In the genomic region with DNA sequence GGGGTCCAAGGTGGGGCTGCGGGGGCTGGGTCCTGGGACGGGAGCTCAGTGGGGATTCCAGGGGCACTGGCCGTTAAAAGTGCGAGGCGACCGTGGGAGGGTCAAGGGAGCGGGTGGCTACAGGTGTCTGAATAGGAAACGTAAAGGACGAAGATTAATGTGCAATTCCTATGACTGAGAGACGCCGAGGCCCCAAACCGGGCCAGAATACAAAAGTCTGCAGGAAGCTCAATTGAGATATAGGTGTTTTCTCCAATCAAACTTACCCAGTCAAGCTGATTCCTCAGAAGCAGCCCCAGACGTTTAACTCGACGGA, we compare ENCODE assay signal across 8 cellular contexts. TPM values are rescaled to one million over a fixed set of nuclear protein-coding genes. Genes with fewer than 3 reads are reported as not detected.
A peak's percentile ranks its signal among the peaks of the same experiment; 100 is the strongest.
DNase-seq lines count a peak whose midpoint lies in the region; ATAC-seq and TF ChIP-seq lines count a peak whose summit lies in the region.

Gene PAFAH2, minus strand, starts transcription at position 305 of the 316 bp plus-strand sequence. CDS start 7,247 bp downstream, outside the sequence.

- peak within 1 kb of the TSS; percentile 86 for H3K4me3 ChIP-seq in ACC112 (ENCODE audit: low read depth, low read length)
- peak within 1 kb of the TSS; percentile 63 for H3K4me3 ChIP-seq in HAP-1

- H3K4me1 Mint-ChIP-seq in T-helper 17 cell (peaks cover 22% of the 10 kb centered on the region), glutamatergic neuron (ENCODE audit: low read depth, unreplicated experiment) (peaks cover 36% of the 10 kb centered on the region)

- no peak for DNase-seq in HAP-1 (ENCODE audit: low spot score in 2 of 2)
- DNase-seq in T-helper 17 cell, result peak in 1 of 3 donors; percentile 16
- peak; percentile 44 for DNase-seq in glutamatergic neuron
- no peak for DNase-seq in renal cortical epithelial cell (ENCODE audit: low read depth)
- DNase-seq in HT-29 (ENCODE audit: low spot score), result no peak
- no peak for DNase-seq in Kasumi-1 (lab: John Stamatoyannopoulos, UW)
- no peak for DNase-seq in RPMI8226

- peak within 1 kb of the TSS; percentile 97 for H2AFZ ChIP-seq in ACC112 (ENCODE audit: low read length, unreplicated experiment)

- H3K79me2 ChIP-seq in ACC112 (ENCODE audit: control insufficient read depth, insufficient read depth, low read length, unreplicated experiment), result peaks cover 2% of the 10 kb centered on the region

- ATAC-seq in T-helper 17 cell, result peak; percentile 0

- H3K4me1 ChIP-seq in ACC112 (ENCODE audit: control insufficient read depth, insufficient read depth, low read length, unreplicated experiment), result peaks cover 14% of the 10 kb centered on the region
- H3K4me1 ChIP-seq in HAP-1, result peaks cover 14% of the 10 kb centered on the region

- no peak for TF ChIP-seq CTCF in glutamatergic neuron (IDR thresholded peaks at IDR 0.05; ENCODE audit: partially characterized antibody, unreplicated experiment)

- H3K9me3 ChIP-seq in HAP-1 (no peaks in the 10 kb centered on the region), T-helper 17 cell (ENCODE audit: control insufficient read depth, low read length, poor library complexity, severe bottlenecking) (no peaks in the 10 kb centered on the region)

- H3K36me3 ChIP-seq in ACC112 (ENCODE audit: insufficient read depth, low read length) (no peaks in the 10 kb centered on the region), HAP-1 (replicated peaks) (no peaks in the 10 kb centered on the region)

- peaks cover 11% of the 10 kb centered on the region for H3K9me3 Mint-ChIP-seq in glutamatergic neuron (ENCODE audit: unreplicated experiment)

- H3K27me3 Mint-ChIP-seq in T-helper 17 cell, result peaks cover 7% of the 10 kb centered on the region
- peaks cover 15% of the 10 kb centered on the region for H3K27me3 Mint-ChIP-seq in glutamatergic neuron (ENCODE audit: unreplicated experiment)

- H3K4me3 Mint-ChIP-seq in T-helper 17 cell, result peak within 1 kb of the TSS; percentile 98
- peak within 1 kb of the TSS; percentile 97 for H3K4me3 Mint-ChIP-seq in glutamatergic neuron (ENCODE audit: unreplicated experiment)

- H3K27ac ChIP-seq in ACC112 (ENCODE audit: low read depth, low read length), result peak within 1 kb of the TSS; percentile 13

- H3K27me3 ChIP-seq in ACC112 (ENCODE audit: insufficient read depth, low read length) (no peaks in the 10 kb centered on the region), HAP-1 (ENCODE audit: low read depth) (no peaks in the 10 kb centered on the region)

- peak within 1 kb of the TSS; percentile 98 for H3K27ac Mint-ChIP-seq in T-helper 17 cell
- H3K27ac Mint-ChIP-seq in glutamatergic neuron (ENCODE audit: unreplicated experiment), result peak within 1 kb of the TSS; percentile 98

- in situ Hi-C loops in HAP-1 (cut with MboI; ENCODE audit: low sequenced_read_pairs), result loop anchor here (5.0 kb wide), 1 partner anchor 100 kb away; no protein-coding TSS in a partner anchor

- H3K36me3 Mint-ChIP-seq in T-helper 17 cell (ENCODE audit: low read depth) (no peaks in the 10 kb centered on the region), glutamatergic neuron (ENCODE audit: unreplicated experiment) (no peaks in the 10 kb centered on the region)

RNA-seq across cellular contexts. Expression of gene PAFAH2, which starts in this region (rescaled TPM):
- 1 to 10 TPM; 4.9 to 6.9 TPM for total RNA-seq in T-helper 17 cell
- 6.3 TPM for total RNA-seq in glutamatergic neuron (ENCODE audit: unreplicated experiment)
- total RNA-seq in renal cortical epithelial cell, result 14.8 and 18.5 TPM in 2 replicates
- 7.6 and 13.0 TPM in 2 replicates for total RNA-seq in HT-29 (2014; rRNA removed; shearing (Covaris generic))
